Comparison of ENCODE assay signal across 29 cellular contexts in the genomic region with DNA sequence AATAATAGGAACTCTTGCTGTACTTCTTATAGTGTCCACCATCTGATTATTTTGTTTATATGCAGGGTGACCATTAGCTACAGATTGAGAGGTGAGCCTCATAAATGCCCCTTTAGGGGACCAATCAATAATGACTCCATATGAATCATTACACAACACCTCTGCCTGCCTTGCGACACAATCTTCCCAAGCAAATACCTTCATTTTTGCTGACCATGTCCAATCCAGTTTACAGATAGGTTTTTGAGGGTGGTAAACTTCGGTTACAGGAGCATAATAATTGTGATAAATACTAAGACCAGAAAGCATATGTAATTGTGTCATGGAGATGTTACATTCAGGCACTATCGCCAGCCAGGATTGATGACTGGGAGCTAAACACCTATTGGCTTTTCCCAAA.
"Had no signal": no experiment of that assay in that cellular context is flagged by ENCODE, and none has a peak within 500 bp of the region (broad histone marks: within the 10 kb centered on the region; RNA-seq: fewer than 3 reads in every experiment).

No MANE protein-coding gene starts in this region.

- H3K9me3 ChIP-seq: ovary, psoas muscle, spleen, suprapubic skin, testis, tibial artery, transverse colon, upper lobe of left lung, vagina had no signal

- DNase-seq: natural killer cell; occipital lobe; ovary; posterior cingulate gyrus; psoas muscle; right cardiac atrium; spleen; stimulated activated CD4-positive, alpha-beta T cell treated with anti-CD3 and anti-CD28 coated beads, Interleukin-12 subunit alpha, Interleukin-12 subunit beta, amount 100 ng/mL, for 4 hours; stimulated activated CD4-positive, alpha-beta T cell treated with anti-CD3 and anti-CD28 coated beads, Interleukin-1b, Interleukin-23, amount 100 ng/mL, for 48 hours; stimulated activated CD4-positive, alpha-beta T cell treated with anti-CD3 and anti-CD28 coated beads, Interleukin-4, amount 100 ng/mL, for 1 hour; stimulated activated CD4-positive, alpha-beta T cell treated with anti-CD3 and anti-CD28 coated beads, Interleukin-4, amount 100 ng/mL, for 4 hours; stimulated activated CD8-positive, alpha-beta memory T cell treated with anti-CD3 and anti-CD28 coated beads, Interleukin-4, amount 100 ng/mL, for 48 hours; stimulated activated naive CD4-positive, alpha-beta T cell; stimulated activated naive CD8-positive, alpha-beta T cell treated with anti-CD3 and anti-CD28 coated beads, Interleukin-15, amount 100 ng/mL, for 72 hours; stimulated activated naive CD8-positive, alpha-beta T cell treated with anti-CD3 and anti-CD28 coated beads, Interleukin-15, Interleukin-2, amounts not matched to agents 100 U/mL and 50 U/mL, for 24 hours; substantia nigra; testis; tibial artery; transverse colon; upper lobe of left lung had no signal

- H3K4me1 ChIP-seq: parathyroid adenoma, psoas muscle, spleen, suprapubic skin, testis, tibial artery, transverse colon, upper lobe of left lung, vagina had no signal

- ATAC-seq: natural killer cell; psoas muscle; right cardiac atrium; sciatic nerve; stimulated activated memory B cell treated with anti-CD40 and anti-IgM and Interleukin-4, amounts not matched to agents 10 μg/mL and 1 μg/mL and 100 μg/mL, for 72 hours; stimulated activated naive CD8-positive, alpha-beta T cell treated with anti-CD3 and anti-CD28 coated beads, Interleukin-15, amount 100 ng/mL, for 72 hours; stimulated activated naive CD8-positive, alpha-beta T cell treated with anti-CD3 and anti-CD28 coated beads, Interleukin-15, Interleukin-2, amounts not matched to agents 100 U/mL and 50 U/mL, for 24 hours had no signal

- H2AFZ ChIP-seq: neural progenitor cell, parathyroid adenoma had no signal

- H3K27ac ChIP-seq: neural progenitor cell, ovary, parathyroid adenoma, psoas muscle, skin epidermis, spleen, suprapubic skin, testis, tibial artery, transverse colon, upper lobe of left lung, vagina had no signal

- H3K36me3 ChIP-seq: neural progenitor cell, ovary, transverse colon, vagina had no signal

- H3K4me3 ChIP-seq: neural progenitor cell, ovary, psoas muscle, skin epidermis, smooth muscle cell, spleen, suprapubic skin, testis, tibial artery, transverse colon, upper lobe of left lung, vagina had no signal

- FAIRE-seq: urothelium cell line had no signal

- H3K9ac ChIP-seq: neural progenitor cell, parathyroid adenoma had no signal

- H3K79me2 ChIP-seq: parathyroid adenoma had no signal

- H3K27me3 ChIP-seq: neural progenitor cell, ovary, spleen, suprapubic skin, testis, tibial artery, transverse colon, upper lobe of left lung, vagina had no signal

- H3K4me2 ChIP-seq: smooth muscle cell had no signal
